ENCODE assay signal across 1 cellular context in genomic region chr15:80019168-80019745, GRCh38.
TF ChIP-seq lines count a peak whose summit lies in the region.

No MANE protein-coding gene starts in this region.

TF ChIP-seq in GM12878, 131 proteins besides CTCF, POLR2A, EP300 and RAD21:
- TF ChIP-seq GATAD2B (conservative IDR thresholded peaks at IDR 0.05; ENCODE audit: low read depth): peak; percentile 50; the same call in 1 of the 2 replicates
- TF ChIP-seq, protein P1, sequence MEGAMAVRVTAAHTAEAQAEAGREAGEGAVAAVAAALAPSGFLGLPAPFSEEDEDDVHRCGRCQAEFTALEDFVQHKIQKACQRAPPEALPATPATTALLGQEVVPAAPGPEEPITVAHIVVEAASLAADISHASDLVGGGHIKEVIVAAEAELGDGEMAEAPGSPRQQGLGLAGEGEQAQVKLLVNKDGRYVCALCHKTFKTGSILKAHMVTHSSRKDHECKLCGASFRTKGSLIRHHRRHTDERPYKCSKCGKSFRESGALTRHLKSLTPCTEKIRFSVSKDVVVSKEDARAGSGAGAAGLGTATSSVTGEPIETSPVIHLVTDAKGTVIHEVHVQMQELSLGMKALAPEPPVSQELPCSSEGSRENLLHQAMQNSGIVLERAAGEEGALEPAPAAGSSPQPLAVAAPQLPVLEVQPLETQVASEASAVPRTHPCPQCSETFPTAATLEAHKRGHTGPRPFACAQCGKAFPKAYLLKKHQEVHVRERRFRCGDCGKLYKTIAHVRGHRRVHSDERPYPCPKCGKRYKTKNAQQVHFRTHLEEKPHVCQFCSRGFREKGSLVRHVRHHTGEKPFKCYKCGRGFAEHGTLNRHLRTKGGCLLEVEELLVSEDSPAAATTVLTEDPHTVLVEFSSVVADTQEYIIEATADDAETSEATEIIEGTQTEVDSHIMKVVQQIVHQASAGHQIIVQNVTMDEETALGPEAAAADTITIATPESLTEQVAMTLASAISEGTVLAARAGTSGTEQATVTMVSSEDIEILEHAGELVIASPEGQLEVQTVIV (IDR thresholded peaks at IDR 0.05; ENCODE audit: borderline replicate concordance, partially characterized antibody): no peak
- peak; percentile 12; the same call in 1 of the 2 replicates for TF ChIP-seq SMC3 (IDR thresholded peaks at IDR 0.05; ENCODE audit: borderline replicate concordance, low read length)
- peak; percentile 72 for TF ChIP-seq DPF2 (IDR thresholded peaks at IDR 0.05)
- peak; percentile 65; the same call in 1 of the 2 replicates for TF ChIP-seq MTA2 (IDR thresholded peaks at IDR 0.05; ENCODE audit: low read depth)
- peak; percentile 52; the same call in 1 of the 2 replicates for TF ChIP-seq BMI1 (IDR thresholded peaks at IDR 0.05; ENCODE audit: borderline replicate concordance)
- no peak for TF ChIP-seq CREB1 (IDR thresholded peaks at IDR 0.05; ENCODE audit: low read depth)
- TF ChIP-seq JUNB (IDR thresholded peaks at IDR 0.05): peak; percentile 98
- TF ChIP-seq, protein P2, sequence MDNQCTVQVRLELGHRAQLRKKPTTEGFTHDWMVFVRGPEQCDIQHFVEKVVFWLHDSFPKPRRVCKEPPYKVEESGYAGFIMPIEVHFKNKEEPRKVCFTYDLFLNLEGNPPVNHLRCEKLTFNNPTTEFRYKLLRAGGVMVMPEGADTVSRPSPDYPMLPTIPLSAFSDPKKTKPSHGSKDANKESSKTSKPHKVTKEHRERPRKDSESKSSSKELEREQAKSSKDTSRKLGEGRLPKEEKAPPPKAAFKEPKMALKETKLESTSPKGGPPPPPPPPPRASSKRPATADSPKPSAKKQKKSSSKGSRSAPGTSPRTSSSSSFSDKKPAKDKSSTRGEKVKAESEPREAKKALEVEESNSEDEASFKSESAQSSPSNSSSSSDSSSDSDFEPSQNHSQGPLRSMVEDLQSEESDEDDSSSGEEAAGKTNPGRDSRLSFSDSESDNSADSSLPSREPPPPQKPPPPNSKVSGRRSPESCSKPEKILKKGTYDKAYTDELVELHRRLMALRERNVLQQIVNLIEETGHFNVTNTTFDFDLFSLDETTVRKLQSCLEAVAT (IDR thresholded peaks at IDR 0.05): 0 out of 2 replicates have a peak, but pooled peaks have one; percentile 24
- TF ChIP-seq FOXM1 (IDR thresholded peaks at IDR 0.05; ENCODE audit: low read depth, low read length): peak; percentile 64; the same call in 1 of the 2 replicates
- TF ChIP-seq EED (IDR thresholded peaks at IDR 0.05; ENCODE audit: low read depth): peak; percentile 45; the same call in 1 of the 2 replicates
- TF ChIP-seq IKZF2 (IDR thresholded peaks at IDR 0.05): peak; percentile 65
- no peak for TF ChIP-seq IRF5 (IDR thresholded peaks at IDR 0.05; ENCODE audit: borderline replicate concordance)
- no peak for TF ChIP-seq CBX5 (IDR thresholded peaks at IDR 0.05; ENCODE audit: low read depth)
- TF ChIP-seq IKZF1 (conservative IDR thresholded peaks at IDR 0.05): peak; percentile 74
- TF ChIP-seq GABPA (IDR thresholded peaks at IDR 0.05; ENCODE audit: low read depth): 0 out of 2 replicates have a peak, but pooled peaks have one; percentile 15
- TF ChIP-seq MEF2A (IDR thresholded peaks at IDR 0.05; ENCODE audit: insufficient read depth, low read depth, low read length): peak; percentile 72; the same call in 1 of the 2 replicates
- no peak for TF ChIP-seq HDAC2 (IDR thresholded peaks at IDR 0.05)
- TF ChIP-seq, protein P3, sequence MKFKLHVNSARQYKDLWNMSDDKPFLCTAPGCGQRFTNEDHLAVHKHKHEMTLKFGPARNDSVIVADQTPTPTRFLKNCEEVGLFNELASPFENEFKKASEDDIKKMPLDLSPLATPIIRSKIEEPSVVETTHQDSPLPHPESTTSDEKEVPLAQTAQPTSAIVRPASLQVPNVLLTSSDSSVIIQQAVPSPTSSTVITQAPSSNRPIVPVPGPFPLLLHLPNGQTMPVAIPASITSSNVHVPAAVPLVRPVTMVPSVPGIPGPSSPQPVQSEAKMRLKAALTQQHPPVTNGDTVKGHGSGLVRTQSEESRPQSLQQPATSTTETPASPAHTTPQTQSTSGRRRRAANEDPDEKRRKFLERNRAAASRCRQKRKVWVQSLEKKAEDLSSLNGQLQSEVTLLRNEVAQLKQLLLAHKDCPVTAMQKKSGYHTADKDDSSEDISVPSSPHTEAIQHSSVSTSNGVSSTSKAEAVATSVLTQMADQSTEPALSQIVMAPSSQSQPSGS (IDR thresholded peaks at IDR 0.05; ENCODE audit: low read length): 0 out of 2 replicates have a peak, but pooled peaks have one; percentile 58
- peak; percentile 94 for TF ChIP-seq NFIC (IDR thresholded peaks at IDR 0.05; ENCODE audit: low read depth, low read length)
- TF ChIP-seq ATF7 (IDR thresholded peaks at IDR 0.05; ENCODE audit: low read depth): peak; percentile 41
- TF ChIP-seq, protein P4, sequence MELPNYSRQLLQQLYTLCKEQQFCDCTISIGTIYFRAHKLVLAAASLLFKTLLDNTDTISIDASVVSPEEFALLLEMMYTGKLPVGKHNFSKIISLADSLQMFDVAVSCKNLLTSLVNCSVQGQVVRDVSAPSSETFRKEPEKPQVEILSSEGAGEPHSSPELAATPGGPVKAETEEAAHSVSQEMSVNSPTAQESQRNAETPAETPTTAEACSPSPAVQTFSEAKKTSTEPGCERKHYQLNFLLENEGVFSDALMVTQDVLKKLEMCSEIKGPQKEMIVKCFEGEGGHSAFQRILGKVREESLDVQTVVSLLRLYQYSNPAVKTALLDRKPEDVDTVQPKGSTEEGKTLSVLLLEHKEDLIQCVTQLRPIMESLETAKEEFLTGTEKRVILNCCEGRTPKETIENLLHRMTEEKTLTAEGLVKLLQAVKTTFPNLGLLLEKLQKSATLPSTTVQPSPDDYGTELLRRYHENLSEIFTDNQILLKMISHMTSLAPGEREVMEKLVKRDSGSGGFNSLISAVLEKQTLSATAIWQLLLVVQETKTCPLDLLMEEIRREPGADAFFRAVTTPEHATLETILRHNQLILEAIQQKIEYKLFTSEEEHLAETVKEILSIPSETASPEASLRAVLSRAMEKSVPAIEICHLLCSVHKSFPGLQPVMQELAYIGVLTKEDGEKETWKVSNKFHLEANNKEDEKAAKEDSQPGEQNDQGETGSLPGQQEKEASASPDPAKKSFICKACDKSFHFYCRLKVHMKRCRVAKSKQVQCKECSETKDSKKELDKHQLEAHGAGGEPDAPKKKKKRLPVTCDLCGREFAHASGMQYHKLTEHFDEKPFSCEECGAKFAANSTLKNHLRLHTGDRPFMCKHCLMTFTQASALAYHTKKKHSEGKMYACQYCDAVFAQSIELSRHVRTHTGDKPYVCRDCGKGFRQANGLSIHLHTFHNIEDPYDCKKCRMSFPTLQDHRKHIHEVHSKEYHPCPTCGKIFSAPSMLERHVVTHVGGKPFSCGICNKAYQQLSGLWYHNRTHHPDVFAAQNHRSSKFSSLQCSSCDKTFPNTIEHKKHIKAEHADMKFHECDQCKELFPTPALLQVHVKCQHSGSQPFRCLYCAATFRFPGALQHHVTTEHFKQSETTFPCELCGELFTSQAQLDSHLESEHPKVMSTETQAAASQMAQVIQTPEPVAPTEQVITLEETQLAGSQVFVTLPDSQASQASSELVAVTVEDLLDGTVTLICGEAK (IDR thresholded peaks at IDR 0.05; ENCODE audit: borderline replicate concordance): peak; percentile 57; the same call in 1 of the 2 replicates
- TF ChIP-seq NBN (IDR thresholded peaks at IDR 0.05): no peak
- no peak for TF ChIP-seq CHD1 (IDR thresholded peaks at IDR 0.05; ENCODE audit: low read depth, low read length)
- TF ChIP-seq BCL11A (IDR thresholded peaks at IDR 0.05; ENCODE audit: low read depth, low read length): 0 out of 2 replicates have a peak, but pooled peaks have one; percentile 16
- peak; percentile 83; the same call in 1 of the 2 replicates for TF ChIP-seq ZNF217 (IDR thresholded peaks at IDR 0.05)
- peak; percentile 36; the same call in 1 of the 2 replicates for TF ChIP-seq SMARCA5 (IDR thresholded peaks at IDR 0.05)
- peak; percentile 44; the same call in 1 of the 2 replicates for TF ChIP-seq SMAD5 (IDR thresholded peaks at IDR 0.05; ENCODE audit: low read depth)
- peak; percentile 41; the same call in 1 of the 2 replicates for TF ChIP-seq CREM (IDR thresholded peaks at IDR 0.05; ENCODE audit: low read depth)
- peak; percentile 58; the same call in 1 of the 2 replicates for TF ChIP-seq YY1 (IDR thresholded peaks at IDR 0.05; ENCODE audit: low read depth, low read length)
- peak; percentile 42; the same call in 1 of the 2 replicates for TF ChIP-seq ZNF384 (IDR thresholded peaks at IDR 0.05; ENCODE audit: borderline replicate concordance, low read depth, low read length)
- peak; percentile 49; the same call in 1 of the 2 replicates for TF ChIP-seq IRF4 (IDR thresholded peaks at IDR 0.05; ENCODE audit: low read depth, low read length)
- no peak for TF ChIP-seq FOS (IDR thresholded peaks at IDR 0.05; ENCODE audit: borderline replicate concordance, extremely low read depth, insufficient read length)
- TF ChIP-seq, protein P5, sequence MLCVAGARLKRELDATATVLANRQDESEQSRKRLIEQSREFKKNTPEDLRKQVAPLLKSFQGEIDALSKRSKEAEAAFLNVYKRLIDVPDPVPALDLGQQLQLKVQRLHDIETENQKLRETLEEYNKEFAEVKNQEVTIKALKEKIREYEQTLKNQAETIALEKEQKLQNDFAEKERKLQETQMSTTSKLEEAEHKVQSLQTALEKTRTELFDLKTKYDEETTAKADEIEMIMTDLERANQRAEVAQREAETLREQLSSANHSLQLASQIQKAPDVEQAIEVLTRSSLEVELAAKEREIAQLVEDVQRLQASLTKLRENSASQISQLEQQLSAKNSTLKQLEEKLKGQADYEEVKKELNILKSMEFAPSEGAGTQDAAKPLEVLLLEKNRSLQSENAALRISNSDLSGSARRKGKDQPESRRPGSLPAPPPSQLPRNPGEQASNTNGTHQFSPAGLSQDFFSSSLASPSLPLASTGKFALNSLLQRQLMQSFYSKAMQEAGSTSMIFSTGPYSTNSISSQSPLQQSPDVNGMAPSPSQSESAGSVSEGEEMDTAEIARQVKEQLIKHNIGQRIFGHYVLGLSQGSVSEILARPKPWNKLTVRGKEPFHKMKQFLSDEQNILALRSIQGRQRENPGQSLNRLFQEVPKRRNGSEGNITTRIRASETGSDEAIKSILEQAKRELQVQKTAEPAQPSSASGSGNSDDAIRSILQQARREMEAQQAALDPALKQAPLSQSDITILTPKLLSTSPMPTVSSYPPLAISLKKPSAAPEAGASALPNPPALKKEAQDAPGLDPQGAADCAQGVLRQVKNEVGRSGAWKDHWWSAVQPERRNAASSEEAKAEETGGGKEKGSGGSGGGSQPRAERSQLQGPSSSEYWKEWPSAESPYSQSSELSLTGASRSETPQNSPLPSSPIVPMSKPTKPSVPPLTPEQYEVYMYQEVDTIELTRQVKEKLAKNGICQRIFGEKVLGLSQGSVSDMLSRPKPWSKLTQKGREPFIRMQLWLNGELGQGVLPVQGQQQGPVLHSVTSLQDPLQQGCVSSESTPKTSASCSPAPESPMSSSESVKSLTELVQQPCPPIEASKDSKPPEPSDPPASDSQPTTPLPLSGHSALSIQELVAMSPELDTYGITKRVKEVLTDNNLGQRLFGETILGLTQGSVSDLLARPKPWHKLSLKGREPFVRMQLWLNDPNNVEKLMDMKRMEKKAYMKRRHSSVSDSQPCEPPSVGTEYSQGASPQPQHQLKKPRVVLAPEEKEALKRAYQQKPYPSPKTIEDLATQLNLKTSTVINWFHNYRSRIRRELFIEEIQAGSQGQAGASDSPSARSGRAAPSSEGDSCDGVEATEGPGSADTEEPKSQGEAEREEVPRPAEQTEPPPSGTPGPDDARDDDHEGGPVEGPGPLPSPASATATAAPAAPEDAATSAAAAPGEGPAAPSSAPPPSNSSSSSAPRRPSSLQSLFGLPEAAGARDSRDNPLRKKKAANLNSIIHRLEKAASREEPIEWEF (IDR thresholded peaks at IDR 0.05; ENCODE audit: insufficient replicate concordance, low read depth, low read length): peak; percentile 94
- no peak for TF ChIP-seq RB1 (IDR thresholded peaks at IDR 0.05; ENCODE audit: borderline replicate concordance)
- no peak for TF ChIP-seq ATF3 (IDR thresholded peaks at IDR 0.05; ENCODE audit: borderline replicate concordance, extremely low read depth, low read depth, low read length)
- no peak for TF ChIP-seq MYB (IDR thresholded peaks at IDR 0.05; ENCODE audit: borderline replicate concordance, low read depth, low read length)
- TF ChIP-seq RUNX3 (IDR thresholded peaks at IDR 0.05; ENCODE audit: low read length): peak; percentile 68; the same call in 1 of the 2 replicates
- TF ChIP-seq RELB (IDR thresholded peaks at IDR 0.05; ENCODE audit: low read depth): peak; percentile 41; the same call in 1 of the 2 replicates
TF ChIP-seq in GM12878: peak in this region for 28.
